8 cellular contexts compared by ENCODE assay signal in the genomic region with DNA sequence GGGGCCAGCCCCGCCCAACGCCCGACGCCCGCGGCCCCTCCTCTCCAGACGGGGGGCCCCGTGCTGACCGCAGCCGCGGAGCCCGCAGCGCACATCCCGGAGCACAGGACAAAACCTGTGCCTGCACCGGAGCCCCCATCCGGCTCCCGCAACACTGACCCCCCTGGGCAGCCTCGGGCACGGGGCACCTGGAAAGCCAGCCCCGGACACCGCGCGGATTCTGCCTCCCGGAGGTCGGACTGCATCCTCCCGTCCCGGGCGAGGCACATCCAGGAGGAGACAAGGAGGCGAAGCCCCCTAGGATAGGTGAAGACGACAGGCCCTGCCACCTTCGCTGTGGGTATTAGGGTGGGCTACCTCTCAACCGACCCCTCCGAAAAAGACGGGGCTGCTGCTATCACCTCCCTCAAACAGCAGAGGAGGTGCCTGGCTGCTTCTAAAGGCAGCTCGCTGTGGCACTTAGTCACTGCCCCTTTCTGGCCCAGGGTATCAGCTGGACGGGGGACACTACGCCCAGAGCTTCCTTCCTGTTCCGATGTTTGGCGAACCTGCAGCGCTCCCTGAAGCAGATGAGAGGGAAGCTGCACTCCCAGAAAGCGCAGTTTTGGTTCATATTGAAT. TPM values are rescaled to one million over a fixed set of nuclear protein-coding genes. Genes with fewer than 3 reads are reported as not detected.
DNase-seq lines count a peak whose midpoint lies in the region; ATAC-seq and TF ChIP-seq lines count a peak whose summit lies in the region.

No MANE protein-coding gene starts in this region.

- no peaks in the 10 kb centered on the region for H3K9me3 Mint-ChIP-seq in neural progenitor cell

- no peak overlapping the region for H2AFZ ChIP-seq in neural progenitor cell (replicated peaks)

- H3K27ac ChIP-seq in WERI-Rb-1: no peak overlapping the region
- H3K27ac ChIP-seq in esophagus squamous epithelium: peak overlapping the region; percentile 87 to 96 (median 94)
- H3K27ac ChIP-seq in neural progenitor cell: no peak overlapping the region

- H3K27ac Mint-ChIP-seq in neural progenitor cell: no peak overlapping the region

- H3K4me1 ChIP-seq in esophagus squamous epithelium: peaks cover 9 to 56% (median 29%) of the 10 kb centered on the region in 3 donors
- peaks cover 7% of the 10 kb centered on the region for H3K4me1 ChIP-seq in neural progenitor cell

- intact Hi-C loops in esophagus squamous epithelium (cut with DNase I): loop anchor here (5.0 kb wide), 1 partner anchor 578 kb away; no protein-coding TSS in a partner anchor

- no peaks in the 10 kb centered on the region for H3K36me3 ChIP-seq in WERI-Rb-1
- peaks cover 0 to 11% (median 0%) of the 10 kb centered on the region in 3 donors for H3K36me3 ChIP-seq in esophagus squamous epithelium
- H3K36me3 ChIP-seq in neural progenitor cell: no peaks in the 10 kb centered on the region

- peak overlapping the region; percentile 78 for H3K4me3 Mint-ChIP-seq in neural progenitor cell

- H3K9me3 ChIP-seq in WERI-Rb-1 (ENCODE audit: severe bottlenecking) (no peaks in the 10 kb centered on the region), esophagus squamous epithelium (no peaks in the 10 kb centered on the region), neural progenitor cell (ENCODE audit: low read depth) (no peaks in the 10 kb centered on the region)

- H3F3A ChIP-seq in neural progenitor cell (ENCODE audit: low read depth): peaks cover 27% of the 10 kb centered on the region

- WGBS in esophagus squamous epithelium, 2 donors: 0 to 10% methylated on average over 2 to 3 of the region's 41 CpGs

- H3K27me3 ChIP-seq in WERI-Rb-1 (ENCODE audit: insufficient read depth, low read depth, severe bottlenecking) (no peaks in the 10 kb centered on the region), esophagus squamous epithelium (no peaks in the 10 kb centered on the region), neural progenitor cell (no peaks in the 10 kb centered on the region)

- TF ChIP-seq CTCF in WERI-Rb-1 (IDR thresholded peaks at IDR 0.05; ENCODE audit: low read depth, low read length): no peak
- TF ChIP-seq CTCF in esophagus squamous epithelium (IDR thresholded peaks at IDR 0.05): no peak
- no peak for TF ChIP-seq CTCF in neural progenitor cell (IDR thresholded peaks at IDR 0.05)

- no peak for TF ChIP-seq POLR2A in esophagus squamous epithelium (IDR thresholded peaks at IDR 0.05)

- H3K4me2 ChIP-seq in neural progenitor cell: peak overlapping the region; percentile 85

- peaks cover 76% of the 10 kb centered on the region for H3K79me2 ChIP-seq in neural progenitor cell (ENCODE audit: low read depth)

- H3K4me3 ChIP-seq in WERI-Rb-1 (ENCODE audit: low read depth, low read length): peak overlapping the region; percentile 30
- H3K4me3 ChIP-seq in esophagus squamous epithelium: peak overlapping the region; percentile 60 to 81 (median 64)
- peak overlapping the region; percentile 70 for H3K4me3 ChIP-seq in neural progenitor cell

- no peak overlapping the region for H3K9ac ChIP-seq in neural progenitor cell

- peaks cover 5% of the 10 kb centered on the region for H3K27me3 Mint-ChIP-seq in neural progenitor cell (ENCODE audit: insufficient read depth, low read depth)

- DNase-seq in COLO668 (lab: John Stamatoyannopoulos, UW; ENCODE audit: unreplicated experiment) (peak; percentile 43), KG1 (lab: John Stamatoyannopoulos, UW) (peak; percentile 42), WERI-Rb-1 (no peak), esophagus squamous epithelium (lab: John Stamatoyannopoulos, UW) (no peak), neural progenitor cell (ENCODE audit: low spot score) (peak; percentile 73), superior temporal gyrus (ENCODE audit: extremely low spot score) (no peak)
- no peak for DNase-seq in effector CD8-positive, alpha-beta T cell (lab: John Stamatoyannopoulos, UW)

- ATAC-seq in GM19455 (IDR thresholded peaks at IDR 0.05; ENCODE audit: unreplicated experiment): peak; percentile 25

- peaks cover 6% of the 10 kb centered on the region for H3K36me3 Mint-ChIP-seq in neural progenitor cell

- peaks cover 88% of the 10 kb centered on the region for H4K20me1 ChIP-seq in neural progenitor cell (ENCODE audit: low read depth)

- H3K4me1 Mint-ChIP-seq in neural progenitor cell: peaks cover 27% of the 10 kb centered on the region

RNA-seq across cellular contexts. Expression of gene XXYLT1, which starts 10.6 kb away (rescaled TPM):
- total RNA-seq in esophagus squamous epithelium (10 to 100 TPM; 14.1 to 23.7 (median 15.4) TPM), neural progenitor cell (ENCODE audit: low replicate concordance) (16.4 and 39.0 TPM in 2 replicates)

Comparison
In these comparisons a context has a peak if more than half of its experiments do, and no peak if none do; other contexts are left out.
1. DNase-seq: peak in COLO668 (single experiment), KG1 (single experiment) and neural progenitor cell (single experiment); none in WERI-Rb-1 (single experiment), esophagus squamous epithelium (single experiment), effector CD8-positive, alpha-beta T cell (single experiment) and superior temporal gyrus (single experiment).
2. H3K27ac ChIP-seq: peak in esophagus squamous epithelium (4 of 4); none in WERI-Rb-1 (single experiment) and neural progenitor cell (single experiment).
3. Peak in every context shown above with its lines, with median percentiles within 50 percentile points of each other: H3K4me3 ChIP-seq.